In genomic region chr9:4829956-4830355, GRCh38 we compare ENCODE assay signal across 14 cellular contexts. TPM values are rescaled to one million over a fixed set of nuclear protein-coding genes. Genes with fewer than 3 reads are reported as not detected.
DNase-seq lines count a peak whose midpoint lies in the region; ATAC-seq and TF ChIP-seq lines count a peak whose summit lies in the region.
"Had no signal": no experiment of that assay in that cellular context is flagged by ENCODE, and none has a peak within 500 bp of the region (broad histone marks: within the 10 kb centered on the region; RNA-seq: fewer than 3 reads in every experiment).

No MANE protein-coding gene starts in this region.

- no peak for TF ChIP-seq POLR2A in upper lobe of left lung (IDR thresholded peaks at IDR 0.05)

- DNase-seq in HT1080 (ENCODE audit: low read depth) (peak; percentile 40), choroid plexus epithelial cell (ENCODE audit: low read depth) (peak; percentile 51), mucosa of descending colon (no peak), upper lobe of left lung (no peak), Right ventricle myocardium superior (no peak), ureter (ENCODE audit: low spot score) (no peak), NCI-H69 (lab: John Stamatoyannopoulos, UW) (no peak)
- DNase-seq: glutamatergic neuron; MV-4-11; NCI-H1930; NCI-H446; NK-92 treated with Interleukin-12 subunit alpha and Interleukin-12 subunit beta, amount 100 ng/mL, for 24 hours had no signal

- no peaks in the 10 kb centered on the region for H3K27me3 ChIP-seq in upper lobe of left lung
- H3K27me3 ChIP-seq: BLaER1 treated with 17β-estradiol and CSF1 and Interleukin-3, amounts not matched to agents 10 nM and 100 nM had no signal

- no peak overlapping the region for H3K27ac ChIP-seq in upper lobe of left lung
- H3K27ac ChIP-seq: BLaER1 treated with 17β-estradiol and CSF1 and Interleukin-3, amounts not matched to agents 10 nM and 100 nM had no signal

- 76 to 89% methylated on average over 1 of the region's 1 CpG for WGBS in upper lobe of left lung, 2 donors

- peak; percentile 53 for ATAC-seq in mucosa of descending colon
- ATAC-seq in upper lobe of left lung (ENCODE audit: low FRiP score in 2 of 2): no peak
- no peak for ATAC-seq in Right ventricle myocardium superior (ENCODE audit: poor library complexity)

- no peak overlapping the region for H3K4me3 ChIP-seq in choroid plexus epithelial cell (ENCODE audit: low read depth, low read length)
- H3K4me3 ChIP-seq in mucosa of descending colon: no peak overlapping the region
- no peak overlapping the region for H3K4me3 ChIP-seq in upper lobe of left lung
- H3K4me3 ChIP-seq: BLaER1 treated with 17β-estradiol and CSF1 and Interleukin-3, amounts not matched to agents 10 nM and 100 nM; thoracic aorta had no signal

- no peaks in the 10 kb centered on the region for H3K4me1 ChIP-seq in mucosa of descending colon (ENCODE audit: low read depth)
- H3K4me1 ChIP-seq in upper lobe of left lung: peaks cover 23 to 39% (median 32%) of the 10 kb centered on the region in 4 donors

- no peaks in the 10 kb centered on the region for H3K9me3 ChIP-seq in mucosa of descending colon
- no peaks in the 10 kb centered on the region for H3K9me3 ChIP-seq in upper lobe of left lung
- H3K9me3 ChIP-seq: BLaER1 treated with 17β-estradiol and CSF1 and Interleukin-3, amounts not matched to agents 10 nM and 100 nM; thoracic aorta had no signal

- intact Hi-C loops in mucosa of descending colon (cut with DNase I, micrococcal nuclease): no loop called here
- intact Hi-C loops in Right ventricle myocardium superior (cut with DNase I): no loop called here

- TF ChIP-seq EP300 in upper lobe of left lung (IDR thresholded peaks at IDR 0.05): no peak

- H3K36me3 ChIP-seq in mucosa of descending colon (ENCODE audit: low read depth) (no peaks in the 10 kb centered on the region), upper lobe of left lung (peaks cover 0 to 11% (median 0%) of the 10 kb centered on the region in 4 donors)

- TF ChIP-seq CTCF in choroid plexus epithelial cell (conservative IDR thresholded peaks at IDR 0.05; ENCODE audit: low read depth, low read length) (no peak), mucosa of descending colon (IDR thresholded peaks at IDR 0.05) (no peak), upper lobe of left lung (IDR thresholded peaks at IDR 0.05) (no peak)

RNA-seq across cellular contexts. Expression of gene RCL1, which starts 37.2 kb away (rescaled TPM):
- total RNA-seq in HT1080 (2014; rRNA removed; shearing (Covaris generic)): 31.6 and 34.7 TPM in 2 replicates
- polyA plus RNA-seq in HT1080 (2015; cell fraction: cytosol; rRNA removed): 34.6 and 44.2 TPM in 2 replicates
- 39.5 and 44.6 TPM in 2 replicates for polyA plus RNA-seq in HT1080 (2015; cell fraction: nucleus; rRNA removed)
- total RNA-seq in mucosa of descending colon: 10 to 100 TPM; 12.0 to 13.3 (median 12.4) TPM
- total RNA-seq in upper lobe of left lung: 10 to 100 TPM; 20.8 to 63.9 (median 30.1) TPM
- total RNA-seq in Right ventricle myocardium superior: 4.5 TPM
- total RNA-seq in ureter: 35.1 TPM

Comparison
In these comparisons a context has a peak if more than half of its experiments do, and no peak if none do; other contexts are left out.
1. DNase-seq: peak in HT1080 (single experiment) and choroid plexus epithelial cell (single experiment); none in mucosa of descending colon (0 of 3), upper lobe of left lung (0 of 2), Right ventricle myocardium superior (single experiment), ureter (single experiment) and NCI-H69 (single experiment).